ENCODE assay signal across 1 cellular context in the genomic region with DNA sequence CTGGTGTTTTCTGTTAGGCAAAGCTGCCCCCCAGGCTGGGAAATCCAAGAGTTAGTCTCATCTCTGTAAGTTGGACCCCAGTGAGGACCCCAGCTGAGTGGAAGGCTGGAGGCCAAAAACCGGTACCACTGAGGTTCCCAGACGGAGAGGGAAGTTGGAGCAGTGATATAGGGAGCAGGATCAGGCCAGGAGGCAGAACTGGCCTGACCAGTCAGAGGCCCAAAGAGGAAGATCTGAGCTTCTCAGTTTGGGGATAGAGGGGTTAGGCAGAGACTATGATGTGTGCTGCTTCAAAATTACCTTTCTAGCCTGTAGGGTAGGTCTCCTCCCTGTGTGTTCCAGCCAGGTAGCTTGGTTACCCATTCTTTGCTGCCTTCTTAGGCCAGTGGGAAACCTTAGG.
TF ChIP-seq lines count a peak whose summit lies in the region.

No MANE protein-coding gene starts in this region.

TF ChIP-seq in endothelial cell of umbilical vein, 7 proteins besides CTCF, POLR2A, EP300 and RAD21:
- TF ChIP-seq MYC (IDR thresholded peaks at IDR 0.05; ENCODE audit: low read depth, low read length) (no peak), EZH2 (IDR thresholded peaks at IDR 0.05; ENCODE audit: borderline replicate concordance, low read depth, low read length, severe bottlenecking) (no peak), JUN (IDR thresholded peaks at IDR 0.05; ENCODE audit: borderline replicate concordance, insufficient read depth, insufficient read length, low read depth) (no peak), POLR2AphosphoS5 (IDR thresholded peaks at IDR 0.05; ENCODE audit: insufficient read depth, low read depth, low read length) (no peak), GATA2 (IDR thresholded peaks at IDR 0.05; ENCODE audit: insufficient read depth, insufficient read length, low read depth, low read length) (no peak)
